In genomic region chr20:3248167-3248992, GRCh38 we compare ENCODE assay signal across 1 cellular context.
TF ChIP-seq lines count a peak whose summit lies in the region.

No MANE protein-coding gene starts in this region.

TF ChIP-seq in HepG2, 621 proteins besides CTCF, POLR2A, EP300 and RAD21 (continued from another document and continues in another):
- TF ChIP-seq ZNF710 (CRISPR knock-in tag; IDR thresholded peaks at IDR 0.05; ENCODE audit: borderline replicate concordance): no peak; the same call in 1 of the 2 replicates
- no peak for TF ChIP-seq TEF (CRISPR knock-in tag; IDR thresholded peaks at IDR 0.05)
- TF ChIP-seq NR1H2 (CRISPR knock-in tag; IDR thresholded peaks at IDR 0.05; ENCODE audit: borderline replicate concordance, low read depth): 0 out of 2 replicates have a peak, but pooled peaks have one; percentile 66
- TF ChIP-seq MTF1 (CRISPR knock-in tag; IDR thresholded peaks at IDR 0.05): no peak
- no peak for TF ChIP-seq MAFG (CRISPR knock-in tag; IDR thresholded peaks at IDR 0.05)
- no peak for TF ChIP-seq CCAR2 (optimal IDR thresholded peaks at IDR 0.05; ENCODE audit: low read depth, low read length)
- TF ChIP-seq ZNF382 (CRISPR knock-in tag; IDR thresholded peaks at IDR 0.05; ENCODE audit: borderline replicate concordance): no peak
- no peak for TF ChIP-seq IRF1 (CRISPR knock-in tag; IDR thresholded peaks at IDR 0.05; ENCODE audit: low read depth)
- no peak for TF ChIP-seq HOXA7 (CRISPR knock-in tag; IDR thresholded peaks at IDR 0.05)
- no peak for TF ChIP-seq FIP1L1 (IDR thresholded peaks at IDR 0.05; ENCODE audit: borderline replicate concordance, insufficient read depth, low read depth, low read length)
- TF ChIP-seq TFDP1 (CRISPR knock-in tag; IDR thresholded peaks at IDR 0.05; ENCODE audit: borderline replicate concordance): no peak; the same call in 1 of the 2 replicates
- no peak for TF ChIP-seq MEIS1 (CRISPR knock-in tag; IDR thresholded peaks at IDR 0.05; ENCODE audit: borderline replicate concordance)
- no peak for TF ChIP-seq HBP1 (CRISPR knock-in tag; IDR thresholded peaks at IDR 0.05; ENCODE audit: low read depth)
- TF ChIP-seq ZFP37 (CRISPR knock-in tag; IDR thresholded peaks at IDR 0.05; ENCODE audit: borderline replicate concordance): no peak
- no peak for TF ChIP-seq ZBTB26 (CRISPR knock-in tag; IDR thresholded peaks at IDR 0.05; ENCODE audit: borderline replicate concordance)
- no peak for TF ChIP-seq PCBP2 (optimal IDR thresholded peaks at IDR 0.05; ENCODE audit: low read depth, low read length, poor library complexity, severe bottlenecking)
- no peak; the same call in 1 of the 2 replicates for TF ChIP-seq E2F2 (CRISPR knock-in tag; IDR thresholded peaks at IDR 0.05; ENCODE audit: borderline replicate concordance)
- TF ChIP-seq GPBP1L1 (CRISPR knock-in tag; IDR thresholded peaks at IDR 0.05): no peak
- TF ChIP-seq MEF2D (CRISPR knock-in tag; IDR thresholded peaks at IDR 0.05): no peak; the same call in 1 of the 2 replicates
- no peak for TF ChIP-seq TMF1 (CRISPR knock-in tag; IDR thresholded peaks at IDR 0.05; ENCODE audit: low read depth)
- TF ChIP-seq ZNF878 (CRISPR knock-in tag; IDR thresholded peaks at IDR 0.05): 0 out of 2 replicates have a peak, but pooled peaks have one; percentile 36
- no peak for TF ChIP-seq TAF1 (CRISPR knock-in tag; IDR thresholded peaks at IDR 0.05)
- no peak for TF ChIP-seq GRHL1 (CRISPR knock-in tag; conservative IDR thresholded peaks at IDR 0.05)
- no peak for TF ChIP-seq ZNF576 (CRISPR knock-in tag; IDR thresholded peaks at IDR 0.05)
- TF ChIP-seq FOXC1 (CRISPR knock-in tag; IDR thresholded peaks at IDR 0.05; ENCODE audit: borderline replicate concordance): no peak
- no peak for TF ChIP-seq RCOR2 (CRISPR knock-in tag; IDR thresholded peaks at IDR 0.05)
- no peak for TF ChIP-seq KLF6 (CRISPR knock-in tag; IDR thresholded peaks at IDR 0.05)
- TF ChIP-seq FOXO4 (CRISPR knock-in tag; conservative IDR thresholded peaks at IDR 0.05): 0 out of 2 replicates have a peak, but pooled peaks have one; percentile 67
- no peak for TF ChIP-seq TRAFD1 (CRISPR knock-in tag; IDR thresholded peaks at IDR 0.05; ENCODE audit: borderline replicate concordance)
- no peak for TF ChIP-seq ZNF251 (CRISPR knock-in tag; IDR thresholded peaks at IDR 0.05)
- TF ChIP-seq ZBTB7B (CRISPR knock-in tag; IDR thresholded peaks at IDR 0.05): peak; percentile 47; the same call in 1 of the 2 replicates
- no peak for TF ChIP-seq DPF2 (CRISPR knock-in tag; IDR thresholded peaks at IDR 0.05; ENCODE audit: borderline replicate concordance, low read depth)
- TF ChIP-seq SUZ12 (IDR thresholded peaks at IDR 0.05; ENCODE audit: low read depth, low read length): no peak
- TF ChIP-seq SIX4 (CRISPR knock-in tag; IDR thresholded peaks at IDR 0.05): no peak
- no peak for TF ChIP-seq HHEX (CRISPR knock-in tag; IDR thresholded peaks at IDR 0.05)
- TF ChIP-seq HNF4A (CRISPR knock-in tag; IDR thresholded peaks at IDR 0.05): no peak
- TF ChIP-seq CERS6 (CRISPR knock-in tag; IDR thresholded peaks at IDR 0.05): no peak
- TF ChIP-seq FOXA3 (CRISPR knock-in tag; IDR thresholded peaks at IDR 0.05): no peak
- no peak for TF ChIP-seq RNF2 (conservative IDR thresholded peaks at IDR 0.05; ENCODE audit: low read depth)
- no peak for TF ChIP-seq SIX1 (CRISPR knock-in tag; IDR thresholded peaks at IDR 0.05; ENCODE audit: borderline replicate concordance)
- TF ChIP-seq FOXK1 (CRISPR knock-in tag; IDR thresholded peaks at IDR 0.05; ENCODE audit: borderline replicate concordance, low read depth): no peak
- no peak for TF ChIP-seq KAT7 (CRISPR knock-in tag; IDR thresholded peaks at IDR 0.05; ENCODE audit: borderline replicate concordance)
- TF ChIP-seq ESRRA (CRISPR knock-in tag; IDR thresholded peaks at IDR 0.05; ENCODE audit: low read depth): no peak
- no peak for TF ChIP-seq HCFC1 (IDR thresholded peaks at IDR 0.05; ENCODE audit: low read depth, low read length)
- peak; percentile 37; the same call in 1 of the 2 replicates for TF ChIP-seq HDAC2 (CRISPR knock-in tag; IDR thresholded peaks at IDR 0.05)
- TF ChIP-seq MZF1 (CRISPR knock-in tag; IDR thresholded peaks at IDR 0.05; ENCODE audit: borderline replicate concordance): no peak
- TF ChIP-seq KMT2B (CRISPR knock-in tag; IDR thresholded peaks at IDR 0.05): no peak
